In genomic region chr10:99280472-99280871, GRCh38 we compare ENCODE assay signal across 1 cellular context.
TF ChIP-seq lines count a peak whose summit lies in the region.

No MANE protein-coding gene starts in this region.

TF ChIP-seq in GM23338, 12 proteins besides CTCF, POLR2A, EP300 and RAD21:
- TF ChIP-seq ZNF462 (CRISPR knock-in tag; IDR thresholded peaks at IDR 0.05) (no peak), CREB1 (CRISPR knock-in tag; IDR thresholded peaks at IDR 0.05; ENCODE audit: low read depth) (no peak), STAT1 (IDR thresholded peaks at IDR 0.05; ENCODE audit: unreplicated experiment) (no peak), ZNF114 (CRISPR knock-in tag; IDR thresholded peaks at IDR 0.05) (no peak), EZH2phosphoT487 (IDR thresholded peaks at IDR 0.05; ENCODE audit: unreplicated experiment) (no peak), ZNF331 (CRISPR knock-in tag; IDR thresholded peaks at IDR 0.05; ENCODE audit: low read depth) (no peak), NANOG (IDR thresholded peaks at IDR 0.05; ENCODE audit: borderline replicate concordance) (no peak), EZH2 (IDR thresholded peaks at IDR 0.05; ENCODE audit: low read depth, unreplicated experiment) (no peak), JUNB (IDR thresholded peaks at IDR 0.05; ENCODE audit: unreplicated experiment) (no peak), ETS1 (IDR thresholded peaks at IDR 0.05) (no peak), POLR2AphosphoS5 (IDR thresholded peaks at IDR 0.05; ENCODE audit: low read depth) (no peak)
- TF ChIP-seq, protein P1, sequence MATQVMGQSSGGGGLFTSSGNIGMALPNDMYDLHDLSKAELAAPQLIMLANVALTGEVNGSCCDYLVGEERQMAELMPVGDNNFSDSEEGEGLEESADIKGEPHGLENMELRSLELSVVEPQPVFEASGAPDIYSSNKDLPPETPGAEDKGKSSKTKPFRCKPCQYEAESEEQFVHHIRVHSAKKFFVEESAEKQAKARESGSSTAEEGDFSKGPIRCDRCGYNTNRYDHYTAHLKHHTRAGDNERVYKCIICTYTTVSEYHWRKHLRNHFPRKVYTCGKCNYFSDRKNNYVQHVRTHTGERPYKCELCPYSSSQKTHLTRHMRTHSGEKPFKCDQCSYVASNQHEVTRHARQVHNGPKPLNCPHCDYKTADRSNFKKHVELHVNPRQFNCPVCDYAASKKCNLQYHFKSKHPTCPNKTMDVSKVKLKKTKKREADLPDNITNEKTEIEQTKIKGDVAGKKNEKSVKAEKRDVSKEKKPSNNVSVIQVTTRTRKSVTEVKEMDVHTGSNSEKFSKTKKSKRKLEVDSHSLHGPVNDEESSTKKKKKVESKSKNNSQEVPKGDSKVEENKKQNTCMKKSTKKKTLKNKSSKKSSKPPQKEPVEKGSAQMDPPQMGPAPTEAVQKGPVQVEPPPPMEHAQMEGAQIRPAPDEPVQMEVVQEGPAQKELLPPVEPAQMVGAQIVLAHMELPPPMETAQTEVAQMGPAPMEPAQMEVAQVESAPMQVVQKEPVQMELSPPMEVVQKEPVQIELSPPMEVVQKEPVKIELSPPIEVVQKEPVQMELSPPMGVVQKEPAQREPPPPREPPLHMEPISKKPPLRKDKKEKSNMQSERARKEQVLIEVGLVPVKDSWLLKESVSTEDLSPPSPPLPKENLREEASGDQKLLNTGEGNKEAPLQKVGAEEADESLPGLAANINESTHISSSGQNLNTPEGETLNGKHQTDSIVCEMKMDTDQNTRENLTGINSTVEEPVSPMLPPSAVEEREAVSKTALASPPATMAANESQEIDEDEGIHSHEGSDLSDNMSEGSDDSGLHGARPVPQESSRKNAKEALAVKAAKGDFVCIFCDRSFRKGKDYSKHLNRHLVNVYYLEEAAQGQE (IDR thresholded peaks at IDR 0.05; ENCODE audit: unreplicated experiment): no peak
